ENCODE assay signal across 9 cellular contexts in genomic region chr6:26607434-26608230, GRCh38. TPM values are rescaled to one million over a fixed set of nuclear protein-coding genes. Genes with fewer than 3 reads are reported as not detected.
A peak's percentile ranks its signal among the peaks of the same experiment; 100 is the strongest.
DNase-seq lines count a peak whose midpoint lies in the region; ATAC-seq and TF ChIP-seq lines count a peak whose summit lies in the region.
"Had no signal": no experiment of that assay in that cellular context is flagged by ENCODE, and none has a peak within 500 bp of the region (broad histone marks: within the 10 kb centered on the region; RNA-seq: fewer than 3 reads in every experiment).

No MANE protein-coding gene starts in this region.

- H3K9ac ChIP-seq in SU-DHL-6 (ENCODE audit: low read length) (no peak overlapping the region), smooth muscle cell (ENCODE audit: low read depth) (no peak overlapping the region)

- no peak overlapping the region for H3K4me2 ChIP-seq in DOHH2 (ENCODE audit: low read length)
- no peak overlapping the region for H3K4me2 ChIP-seq in SU-DHL-6 (ENCODE audit: low read depth, low read length, poor library complexity, severe bottlenecking)
- peak overlapping the region; percentile 72 for H3K4me2 ChIP-seq in smooth muscle cell

- no peaks in the 10 kb centered on the region for H3K36me3 ChIP-seq in DOHH2 (ENCODE audit: control insufficient read depth, low read length)
- H3K36me3 ChIP-seq in SU-DHL-6 (ENCODE audit: low read length), result no peaks in the 10 kb centered on the region
- H3K36me3 ChIP-seq in ascending aorta, result no peaks in the 10 kb centered on the region
- no peaks in the 10 kb centered on the region for H3K36me3 ChIP-seq in smooth muscle cell (ENCODE audit: low read depth)

- H3K79me2 ChIP-seq in DOHH2 (ENCODE audit: control insufficient read depth, low read length) (no peaks in the 10 kb centered on the region), SU-DHL-6 (ENCODE audit: insufficient read depth, low read length) (no peaks in the 10 kb centered on the region), smooth muscle cell (ENCODE audit: low read depth) (no peaks in the 10 kb centered on the region)

- H3K27me3 ChIP-seq in DOHH2 (ENCODE audit: control insufficient read depth, low read length) (no peaks in the 10 kb centered on the region), SU-DHL-6 (ENCODE audit: low read length) (no peaks in the 10 kb centered on the region), ascending aorta (no peaks in the 10 kb centered on the region), smooth muscle cell (ENCODE audit: low read depth) (peaks cover 23% of the 10 kb centered on the region)

- no peak overlapping the region for H3K4me3 ChIP-seq in DOHH2 (ENCODE audit: low read length)
- H3K4me3 ChIP-seq in SU-DHL-6 (ENCODE audit: insufficient read depth, low read length, poor library complexity, severe bottlenecking), result no peak overlapping the region
- H3K4me3 ChIP-seq in ascending aorta, result peak overlapping the region; percentile 10 to 27
- H3K4me3 ChIP-seq in smooth muscle cell, result peak overlapping the region; percentile 28

- H3K4me1 ChIP-seq in DOHH2 (ENCODE audit: control insufficient read depth, low read length) (no peaks in the 10 kb centered on the region), ascending aorta (no peaks in the 10 kb centered on the region), smooth muscle cell (ENCODE audit: low read depth) (no peaks in the 10 kb centered on the region)

- H3K27ac ChIP-seq in DOHH2 (ENCODE audit: low read depth, low read length), result no peak overlapping the region
- no peak overlapping the region for H3K27ac ChIP-seq in SU-DHL-6 (ENCODE audit: low read depth, low read length)
- no peak overlapping the region for H3K27ac ChIP-seq in ascending aorta
- H3K27ac ChIP-seq in smooth muscle cell (ENCODE audit: low read depth), result no peak overlapping the region
- H3K27ac ChIP-seq: epithelial cell of prostate had no signal

- H3K9me3 ChIP-seq in DOHH2 (ENCODE audit: control insufficient read depth, insufficient read depth, low read length), result no peaks in the 10 kb centered on the region
- no peaks in the 10 kb centered on the region for H3K9me3 ChIP-seq in SU-DHL-6 (ENCODE audit: insufficient read depth, low read length)
- H3K9me3 ChIP-seq in ascending aorta, result no peaks in the 10 kb centered on the region
- H3K9me3 ChIP-seq in smooth muscle cell (replicated peaks; ENCODE audit: low read depth), result no peaks in the 10 kb centered on the region

- peaks cover 6% of the 10 kb centered on the region; the same call in 1 of the 2 replicates for H3F3A ChIP-seq in DOHH2 (ENCODE audit: control insufficient read depth, insufficient read depth)
- H3F3A ChIP-seq in SU-DHL-6 (ENCODE audit: insufficient read depth), result no peaks in the 10 kb centered on the region; the same call in 1 of the 2 replicates
- no peaks in the 10 kb centered on the region for H3F3A ChIP-seq in smooth muscle cell (ENCODE audit: low read depth)

- H3K9me2 ChIP-seq in DOHH2 (replicated peaks; ENCODE audit: control insufficient read depth, low read length), result no peaks in the 10 kb centered on the region
- no peaks in the 10 kb centered on the region for H3K9me2 ChIP-seq in SU-DHL-6 (replicated peaks; ENCODE audit: insufficient read depth, low read length)

- H2AFZ ChIP-seq in SU-DHL-6 (ENCODE audit: low read depth, low read length, severe bottlenecking) (no peak overlapping the region), smooth muscle cell (ENCODE audit: low read depth) (peak overlapping the region; percentile 59)

- 62% methylated on average over 7 of the region's 7 CpGs for WGBS in smooth muscle cell (ENCODE audit: low lambda C conversion rate)

- H4K20me1 ChIP-seq in DOHH2 (ENCODE audit: control insufficient read depth, insufficient read depth, low read depth, low read length) (no peaks in the 10 kb centered on the region), SU-DHL-6 (ENCODE audit: low read depth, low read length) (0 out of 2 replicates have a peak, but pooled peaks cover 3% of the 10 kb centered on the region), smooth muscle cell (ENCODE audit: low read depth) (no peaks in the 10 kb centered on the region)

- no peak for ATAC-seq in HG02852 (IDR thresholded peaks at IDR 0.05; ENCODE audit: unreplicated experiment)

- DNase-seq in H4 (ENCODE audit: low spot score) (peak; percentile 46), NCI-H1092 treated with DMSO at 0.1 percent for 48 hours (lab: John Stamatoyannopoulos, UW) (peak; percentile 45), ascending aorta (ENCODE audit: low spot score in 2 of 2) (no peak), hepatic stellate cell (ENCODE audit: low spot score) (peak; percentile 58), smooth muscle cell (lab: John Stamatoyannopoulos, UW; ENCODE audit: unreplicated experiment) (no peak)

- intact Hi-C loops in ascending aorta (cut with DNase I), result loop anchor here (1.0 kb wide), 1 partner anchor 472 kb away; no protein-coding TSS in a partner anchor

- TF ChIP-seq CTCF in DOHH2 (IDR thresholded peaks at IDR 0.05; ENCODE audit: low read depth, low read length, poor library complexity, severe bottlenecking) (peak; percentile 66), SU-DHL-6 (IDR thresholded peaks at IDR 0.05; ENCODE audit: insufficient read depth, low read length, poor library complexity, severe bottlenecking) (peak; percentile 88), ascending aorta (IDR thresholded peaks at IDR 0.05) (peak in 2 of 3 experiments; percentile 31 to 49), smooth muscle cell (IDR thresholded peaks at IDR 0.05; ENCODE audit: borderline replicate concordance, insufficient read depth, poor library complexity, severe bottlenecking) (peak; percentile 74)

RNA-seq across cellular contexts. Expression of gene ABT1, which starts 10.9 kb away (rescaled TPM):
- 15.0 and 15.2 TPM in 2 replicates for total RNA-seq in H4 (2014; rRNA removed; shearing (Covaris generic))
- total RNA-seq in ascending aorta, result 20.1 TPM
- 22.8 and 23.7 TPM in 2 replicates for total RNA-seq in smooth muscle cell
- polyA plus RNA-seq in smooth muscle cell, result 34.9 and 40.2 TPM in 2 replicates

RNA-seq across cellular contexts. Expression of gene ZNF322, which starts 51.9 kb away (rescaled TPM):
- total RNA-seq in H4 (2014; rRNA removed; shearing (Covaris generic)), result 10.4 and 17.1 TPM in 2 replicates
- total RNA-seq in ascending aorta, result 12.3 TPM
- 23.3 and 23.9 TPM in 2 replicates for total RNA-seq in smooth muscle cell
- polyA plus RNA-seq in smooth muscle cell, result 13.7 and 16.7 TPM in 2 replicates

Comparison
In these comparisons a context has a peak if more than half of its experiments do, and no peak if none do; other contexts are left out.
1. H3K4me3 ChIP-seq: peak in ascending aorta (2 of 2) and smooth muscle cell (single experiment); none in DOHH2 (single experiment) and SU-DHL-6 (single experiment).
2. DNase-seq: peak in H4 (single experiment), NCI-H1092 treated with DMSO at 0.1 percent for 48 hours (single experiment) and hepatic stellate cell (single experiment); none in ascending aorta (0 of 2) and smooth muscle cell (single experiment).
3. Peak in every context shown above with its lines, with median percentiles within 50 percentile points of each other: CTCF ChIP-seq.